Comparison of ENCODE assay signal across 7 cellular contexts in genomic region chr5:1883120-1883924, GRCh38. TPM values are rescaled to one million over a fixed set of nuclear protein-coding genes. Genes with fewer than 3 reads are reported as not detected.
A peak's percentile ranks its signal among the peaks of the same experiment; 100 is the strongest.
DNase-seq lines count a peak whose midpoint lies in the region; ATAC-seq and TF ChIP-seq lines count a peak whose summit lies in the region.

No MANE protein-coding gene starts in this region.

- POLR2A ChIA-PET in Panc1 (lab: Charles Lee), result interaction anchor here (0.6 kb wide), 1 partner anchor 557 kb away, joined by 4 read pairs; no protein-coding TSS in a partner anchor

- H3K27me3 ChIP-seq in GM23248 (replicated peaks; ENCODE audit: insufficient read depth) (peaks cover 77% of the 10 kb centered on the region), Panc1 (ENCODE audit: control insufficient read depth, insufficient read depth, low read length) (no peaks in the 10 kb centered on the region; the same call in 1 of the 2 replicates), gastrocnemius medialis (peaks cover 70 to 90% (median 85%) of the 10 kb centered on the region in 3 donors)

- no peak overlapping the region for H2AFZ ChIP-seq in GM23248

- TF ChIP-seq POLR2A in gastrocnemius medialis (IDR thresholded peaks at IDR 0.05), result peak; percentile 25

- 3% methylated on average over 59 to 77 of the region's 78 CpGs for WGBS in GM23248 (ENCODE audit: low coverage in 1 of 2, low lambda C conversion rate in 2 of 2, missing lambda C conversion rate in 2 of 2), 2 experiments

- intact Hi-C loops in Panc1 (cut with micrococcal nuclease; ENCODE audit: unreplicated experiment), result no loop called here
- intact Hi-C loops in Right ventricle myocardium superior (cut with DNase I), result no loop called here
- intact Hi-C loops in gastrocnemius medialis (cut with DNase I; ENCODE audit: low total_unique reads), result loop anchor here (1.0 to 10.0 kb wide), 2 partner anchors 82 to 151 kb away; partner anchors contain the start of gene NDUFS6

- no peak overlapping the region for H3K9ac ChIP-seq in GM23248

- H3K4me3 ChIP-seq in GM23248, result peak overlapping the region; percentile 18; the same call in 1 of the 2 replicates
- peak overlapping the region; percentile 37 to 56 for H3K4me3 ChIP-seq in Panc1 (ENCODE audit: low read depth in 2 of 2, low read length in 2 of 2)
- H3K4me3 ChIP-seq in gastrocnemius medialis, result peak overlapping the region; percentile 27 to 58 (median 51)

- no peaks in the 10 kb centered on the region for H3K9me2 ChIP-seq in GM23248 (ENCODE audit: insufficient read depth)

- ATAC-seq in Panc1 (peak; percentile 68), Right ventricle myocardium superior (ENCODE audit: poor library complexity) (peak; percentile 62), gastrocnemius medialis (peak in 1 of 2 donors; percentile 84), HG03460 (IDR thresholded peaks at IDR 0.05; ENCODE audit: unreplicated experiment) (no peak)

- CTCF ChIA-PET in Panc1 (lab: Charles Lee), result interaction anchor here (0.6 kb wide), 1 partner anchor 120 kb away, joined by 4 read pairs; no protein-coding TSS in a partner anchor

- H3K9me3 ChIP-seq in GM23248 (ENCODE audit: low read depth) (no peaks in the 10 kb centered on the region), Panc1 (ENCODE audit: control insufficient read depth, insufficient read depth, low read depth, low read length) (no peaks in the 10 kb centered on the region), gastrocnemius medialis (no peaks in the 10 kb centered on the region)

- H3F3A ChIP-seq in GM23248 (ENCODE audit: insufficient read depth), result no peaks in the 10 kb centered on the region

- no peaks in the 10 kb centered on the region for H3K36me3 ChIP-seq in GM23248 (ENCODE audit: low read depth)
- H3K36me3 ChIP-seq in Panc1 (ENCODE audit: control insufficient read depth, insufficient read depth, low read length), result no peaks in the 10 kb centered on the region
- no peaks in the 10 kb centered on the region for H3K36me3 ChIP-seq in gastrocnemius medialis

- TF ChIP-seq CTCF in Panc1 (IDR thresholded peaks at IDR 0.05), result no peak
- peak in 1 of 5 experiments; percentile 15 for TF ChIP-seq CTCF in gastrocnemius medialis (IDR thresholded peaks at IDR 0.05 in 4 of 5, conservative IDR thresholded peaks at IDR 0.05 in 1 of 5)

- in situ Hi-C loops in GM23248 (cut with MboI) (no loop called here), Panc1 (cut with HindIII; ENCODE audit: low pct_unique_long_range_greater_than_20kb, low sequenced_read_pairs) (no loop called here), gastrocnemius medialis (cut with MboI; ENCODE audit: low sequenced_read_pairs in 4 of 4) (no loop called here)

- H3K4me2 ChIP-seq in GM23248 (ENCODE audit: unreplicated experiment), result peak overlapping the region; percentile 41

- no TSS peak for BruUV-seq in Panc1 (replicated peaks; lab: Mats Ljungman, UMichigan)

- peak; percentile 30 for DNase-seq in GM23248
- DNase-seq in Panc1 (ENCODE audit: low read depth, low spot score), result no peak
- peak; percentile 53 for DNase-seq in Right ventricle myocardium superior
- DNase-seq in gastrocnemius medialis, result no peak
- no peak for DNase-seq in SHP77 treated with DMSO at 0.1 percent for 48 hours (lab: John Stamatoyannopoulos, UW)
- no peak for DNase-seq in cerebellum (ENCODE audit: low spot score)

- H4K20me1 ChIP-seq in GM23248 (ENCODE audit: insufficient read depth), result no peaks in the 10 kb centered on the region

- H3K79me2 ChIP-seq in GM23248 (ENCODE audit: insufficient read depth), result no peaks in the 10 kb centered on the region

- H3K4me1 ChIP-seq in GM23248 (ENCODE audit: insufficient read depth) (no peaks in the 10 kb centered on the region; the same call in 1 of the 2 replicates), Panc1 (ENCODE audit: control insufficient read depth, insufficient read depth, low read length) (no peaks in the 10 kb centered on the region), gastrocnemius medialis (peaks cover 0 to 4% of the 10 kb centered on the region in 2 donors)

- H3K27ac ChIP-seq in GM23248 (no peak overlapping the region), Panc1 (ENCODE audit: low read length) (no peak overlapping the region), gastrocnemius medialis (peak overlapping the region in 1 of 4 donors; percentile 41)

RNA-seq across cellular contexts. Expression of gene IRX4, which starts 0.6 kb away (rescaled TPM):
- not detected in 2 replicates for total RNA-seq in GM23248 (2014; rRNA removed; shearing (Covaris generic))
- polyA plus RNA-seq in GM23248 (2016; fragmentation: Nextera tagmentation; extraction: Ambion mirVana), result not detected in 2 replicates
- total RNA-seq in Panc1 (2021; ENCODE audit: unreplicated experiment) (0.18 TPM), Right ventricle myocardium superior (15.8 TPM), gastrocnemius medialis (1 to 10 TPM in 1 of 4 donors, under 1 TPM in 1, not detected in 2; 0.78 to 1.7 TPM), cerebellum (0.27 TPM)
- polyA plus RNA-seq in Panc1 (2012; ENCODE audit: insufficient read length), result 0.47 TPM

Comparison
In these comparisons a context has a peak if more than half of its experiments do, and no peak if none do; other contexts are left out.
1. DNase-seq: peak in GM23248 (single experiment) and Right ventricle myocardium superior (single experiment); none in Panc1 (single experiment), gastrocnemius medialis (0 of 2), SHP77 treated with DMSO at 0.1 percent for 48 hours (single experiment) and cerebellum (single experiment).
2. Peak in every context shown above with its lines, with median percentiles within 50 percentile points of each other: H3K4me3 ChIP-seq.